ENCODE assay signal across 8 cellular contexts in the genomic region with DNA sequence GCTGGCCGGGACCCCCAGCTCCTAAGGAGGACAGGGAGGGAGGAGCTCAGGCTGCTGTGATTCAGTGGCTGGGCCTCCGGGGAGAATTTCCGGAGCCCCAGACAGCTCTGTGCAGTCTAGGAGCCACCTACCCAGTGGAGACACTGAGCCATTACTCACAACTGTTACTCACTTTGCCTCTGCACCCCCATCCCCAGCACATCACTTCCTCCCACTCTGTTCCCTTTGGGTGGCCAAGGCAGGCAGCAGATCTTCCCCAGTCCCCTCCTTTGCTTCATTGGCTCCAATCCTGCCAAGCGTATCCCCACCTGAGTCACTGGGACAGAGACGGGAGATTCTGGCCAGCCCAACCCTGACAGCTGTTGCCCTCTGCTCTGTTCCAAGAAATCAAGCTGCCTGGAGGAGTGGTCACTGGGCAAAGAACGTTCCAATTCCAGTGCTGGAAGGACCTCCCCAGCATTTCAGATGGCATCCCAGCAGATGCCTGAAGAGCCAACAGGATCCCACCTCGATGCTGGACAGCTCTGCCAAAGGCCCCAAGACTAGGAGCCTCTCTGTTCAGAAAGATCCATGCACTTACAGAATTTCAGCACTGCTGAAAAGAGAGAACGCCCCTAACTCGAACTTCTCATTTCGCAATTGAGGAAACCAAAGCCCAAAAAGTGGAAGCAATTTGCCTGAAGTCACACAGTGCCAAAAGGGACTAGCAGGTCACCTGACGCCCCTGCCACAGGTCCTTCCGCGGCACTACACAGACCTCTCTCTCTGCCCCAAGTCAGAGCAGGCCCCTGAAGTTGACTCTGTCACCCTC.
DNase-seq lines count a peak whose midpoint lies in the region; ATAC-seq, FAIRE-seq and TF ChIP-seq lines count a peak whose summit lies in the region.

No MANE protein-coding gene starts in this region.

- no peak for FAIRE-seq in GM12892 (lab: Jason Lieb, UNC)

- ATAC-seq in GM19023 (IDR thresholded peaks at IDR 0.05; ENCODE audit: unreplicated experiment) (no peak), GM21825 (IDR thresholded peaks at IDR 0.05; ENCODE audit: unreplicated experiment) (no peak)

- peak overlapping the region; percentile 8 to 99 (median 50) for H3K4me3 ChIP-seq in subcutaneous abdominal adipose tissue (ENCODE audit: low read depth in 1 of 5, low read length in 5 of 5)

- peaks cover 5 to 46% (median 12%) of the 10 kb centered on the region in 5 donors for H3K36me3 ChIP-seq in subcutaneous abdominal adipose tissue (ENCODE audit: control insufficient read depth in 5 of 5, insufficient read depth in 5 of 5, low read length in 5 of 5)

- peak overlapping the region; percentile 39 to 96 (median 56) for H3K9ac ChIP-seq in subcutaneous abdominal adipose tissue (ENCODE audit: low read length in 5 of 5)

- peak; percentile 17 for DNase-seq in activated CD4-positive, alpha-beta T cell treated with anti-CD3 and anti-CD28 coated beads for 48 hours
- no peak for DNase-seq in activated CD4-positive, alpha-beta T cell treated with anti-CD3 and anti-CD28 coated beads, Interleukin-2, amount 50 U/mL, for 48 hours
- DNase-seq in amniotic epithelial cell (ENCODE audit: low read depth) (peak; percentile 86), islet precursor cell (peak; percentile 62), GM12892 (ENCODE audit: insufficient read length) (no peak)

- H3K27ac ChIP-seq in subcutaneous abdominal adipose tissue (ENCODE audit: low read depth, low read length), result peak overlapping the region; percentile 99

- H3K9me3 ChIP-seq in subcutaneous abdominal adipose tissue (ENCODE audit: control insufficient read depth in 5 of 5, low read length in 5 of 5), result no peaks in the 10 kb centered on the region

- TF ChIP-seq POLR2A in GM12892 (IDR thresholded peaks at IDR 0.05; ENCODE audit: low read depth, low read length), result no peak

- no peaks in the 10 kb centered on the region for H3K27me3 ChIP-seq in subcutaneous abdominal adipose tissue (ENCODE audit: control insufficient read depth in 5 of 5, insufficient read depth in 4 of 5, low read length in 5 of 5)

- H3K4me1 ChIP-seq in subcutaneous abdominal adipose tissue (ENCODE audit: control insufficient read depth in 5 of 5, insufficient read depth in 5 of 5, low read length in 5 of 5), result peaks cover 59 to 100% (median 100%) of the 10 kb centered on the region in 5 donors

Comparison
In these comparisons a context has a peak if more than half of its experiments do, and no peak if none do; other contexts are left out.
1. DNase-seq: peak in activated CD4-positive, alpha-beta T cell treated with anti-CD3 and anti-CD28 coated beads for 48 hours (single experiment), amniotic epithelial cell (single experiment) and islet precursor cell (single experiment); none in activated CD4-positive, alpha-beta T cell treated with anti-CD3 and anti-CD28 coated beads, Interleukin-2, amount 50 U/mL, for 48 hours (0 of 2) and GM12892 (single experiment).